ENCODE assay signal across 24 cellular contexts in genomic region chr14:89337161-89337560, GRCh38.
DNase-seq lines count a peak whose midpoint lies in the region; ATAC-seq, FAIRE-seq and TF ChIP-seq lines count a peak whose summit lies in the region.
"Had no signal": no experiment of that assay in that cellular context is flagged by ENCODE, and none has a peak within 500 bp of the region (broad histone marks: within the 10 kb centered on the region; RNA-seq: fewer than 3 reads in every experiment).

No MANE protein-coding gene starts in this region.

- no peaks in the 10 kb centered on the region for H4K20me1 ChIP-seq in HepG2 (ENCODE audit: insufficient read depth, low read length)

- H3K4me2 ChIP-seq in HepG2 (ENCODE audit: low read depth, low read length) = no peak overlapping the region

- FAIRE-seq in HepG2 (lab: Jason Lieb, UNC) = no peak
- FAIRE-seq: endothelial cell of umbilical vein had no signal

- H3K4me3 ChIP-seq in HepG2 (replicated peaks in 1 of 3; ENCODE audit: insufficient read depth in 1 of 3, low read depth in 2 of 3, low read length in 3 of 3) (no peak overlapping the region), right lobe of liver (no peak overlapping the region), vagina (no peak overlapping the region)
- H3K4me3 ChIP-seq: cardiac muscle cell, gastroesophageal sphincter, lung, upper lobe of right lung had no signal

- WGBS in HepG2 (ENCODE audit: low lambda C conversion rate) = 76% methylated on average over 7 of the region's 7 CpGs
- WGBS in right lobe of liver (ENCODE audit: insufficient coverage, low coverage, low lambda C conversion rate, missing lambda C conversion rate) = 92% methylated on average over 7 of the region's 7 CpGs

- TF ChIP-seq RAD21 in HepG2 (CRISPR knock-in tag; IDR thresholded peaks at IDR 0.05) = no peak

- no peaks in the 10 kb centered on the region for H3K27me3 ChIP-seq in HepG2 (ENCODE audit: control insufficient read depth in 1 of 2, insufficient read depth in 2 of 2, low read length in 2 of 2)
- no peaks in the 10 kb centered on the region for H3K27me3 ChIP-seq in right lobe of liver
- no peaks in the 10 kb centered on the region for H3K27me3 ChIP-seq in vagina
- H3K27me3 ChIP-seq: cardiac muscle cell, gastroesophageal sphincter, upper lobe of right lung had no signal

- no peak; the same call in 2 of the 3 replicates for ATAC-seq in HepG2
- ATAC-seq in right lobe of liver = no peak
- ATAC-seq in central memory CD8-positive, alpha-beta T cell (replicated peaks; ENCODE audit: extremely low read depth, poor library complexity, severe bottlenecking) = no peak
- ATAC-seq in GM18867 (IDR thresholded peaks at IDR 0.05; ENCODE audit: unreplicated experiment) = no peak
- no peak for ATAC-seq in HG03280 (IDR thresholded peaks at IDR 0.05; ENCODE audit: unreplicated experiment)
- ATAC-seq: activated CD4-positive, CD25-positive, alpha-beta regulatory T cell treated with anti-CD3 and anti-CD28 coated beads, Interleukin-2, amount 50 U/mL, for 24 hours; upper lobe of right lung had no signal

- TF ChIP-seq CTCF in HepG2 (CRISPR knock-in tag; IDR thresholded peaks at IDR 0.05) (no peak), right lobe of liver (IDR thresholded peaks at IDR 0.05) (no peak), nephron (IDR thresholded peaks at IDR 0.05; ENCODE audit: unreplicated experiment in 3 of 3) (no peak), vagina (IDR thresholded peaks at IDR 0.05) (no peak), chondrocyte (IDR thresholded peaks at IDR 0.05) (no peak)

- peaks cover 47% of the 10 kb centered on the region for H3K4me1 Mint-ChIP-seq in central memory CD8-positive, alpha-beta T cell
- peaks cover 49% of the 10 kb centered on the region for H3K4me1 Mint-ChIP-seq in nephron
- H3K4me1 Mint-ChIP-seq in chondrocyte (ENCODE audit: low read depth) = peaks cover 48% of the 10 kb centered on the region

- no peak overlapping the region for H3K9ac ChIP-seq in HepG2 (ENCODE audit: insufficient read depth, low read depth, low read length)

- BruUV-seq in HepG2 (replicated peaks; lab: Mats Ljungman, UMichigan) = no TSS peak

- peaks cover 9% of the 10 kb centered on the region for H3K36me3 Mint-ChIP-seq in central memory CD8-positive, alpha-beta T cell (ENCODE audit: insufficient read depth)
- H3K36me3 Mint-ChIP-seq in nephron (ENCODE audit: low read depth) = peaks cover 4% of the 10 kb centered on the region
- peaks cover 3% of the 10 kb centered on the region for H3K36me3 Mint-ChIP-seq in chondrocyte (ENCODE audit: low read depth)

- H3K4me1 ChIP-seq in HepG2 (ENCODE audit: insufficient read depth, low read length) (peaks cover 69% of the 10 kb centered on the region), right lobe of liver (peaks cover 0 to 40% (median 14%) of the 10 kb centered on the region in 4 donors), vagina (peaks cover 44% of the 10 kb centered on the region)

- in situ Hi-C loops in HepG2 (cut with HindIII; ENCODE audit: extremely low pct_ligation_motif_present, low pct_unique_long_range_greater_than_20kb) = no loop called here

- CTCF ChIA-PET in HepG2 (lab: Yijun Ruan, JAX; ENCODE audit: low intra/inter-chr PET ratio, low total read pairs) = no interaction called here

- H3K27ac Mint-ChIP-seq in central memory CD8-positive, alpha-beta T cell (ENCODE audit: low read depth) = peak overlapping the region; percentile 56
- H3K27ac Mint-ChIP-seq in nephron = peak overlapping the region; percentile 74 to 89 (median 88)
- no peak overlapping the region for H3K27ac Mint-ChIP-seq in chondrocyte (ENCODE audit: unreplicated experiment)
- H3K27ac Mint-ChIP-seq: activated naive CD4-positive, alpha-beta T cell treated with anti-CD3 and anti-CD28 coated beads for 36 hours had no signal

- intact Hi-C loops in HepG2 (cut with micrococcal nuclease; ENCODE audit: unreplicated experiment) (loop anchor here (5.0 kb wide), 1 partner anchor 80 kb away; the partner anchor contains the start of gene FOXN3), right lobe of liver (cut with DNase I) (no loop called here), vagina (cut with DNase I) (no loop called here)

- peaks cover 44% of the 10 kb centered on the region for H3K79me2 ChIP-seq in HepG2 (ENCODE audit: insufficient read depth, low read length)

- TF ChIP-seq EP300 in HepG2 (IDR thresholded peaks at IDR 0.05; ENCODE audit: low read depth in 2 of 2, low read length in 2 of 2) = no peak
- TF ChIP-seq EP300 in HepG2 (CRISPR knock-in tag; IDR thresholded peaks at IDR 0.05; ENCODE audit: borderline replicate concordance) = no peak

- H3K27me3 Mint-ChIP-seq in central memory CD8-positive, alpha-beta T cell = no peaks in the 10 kb centered on the region
- H3K27me3 Mint-ChIP-seq in nephron (ENCODE audit: low read depth) (peaks cover 3% of the 10 kb centered on the region), chondrocyte (ENCODE audit: low read depth) (no peaks in the 10 kb centered on the region)
- H3K27me3 Mint-ChIP-seq: CD8-positive, alpha-beta memory T cell had no signal

- H3K9me3 ChIP-seq in HepG2 (ENCODE audit: low read length) (no peaks in the 10 kb centered on the region), right lobe of liver (no peaks in the 10 kb centered on the region), vagina (no peaks in the 10 kb centered on the region)
- H3K9me3 ChIP-seq: gastroesophageal sphincter, upper lobe of right lung had no signal

- no peak overlapping the region for H2AFZ ChIP-seq in HepG2 (ENCODE audit: low read length)

- H3K36me3 ChIP-seq in HepG2 (replicated peaks in 1 of 2; ENCODE audit: control insufficient read depth in 1 of 2, insufficient read depth in 2 of 2, low read length in 2 of 2) (peaks cover 11 to 12% of the 10 kb centered on the region in 2 experiments), right lobe of liver (no peaks in the 10 kb centered on the region), vagina (no peaks in the 10 kb centered on the region)
- H3K36me3 ChIP-seq: cardiac muscle cell, upper lobe of right lung had no signal

- no peak for TF ChIP-seq POLR2A in HepG2 (IDR thresholded peaks at IDR 0.05; ENCODE audit: insufficient read depth in 1 of 2, low read depth in 2 of 2, low read length in 2 of 2)
- TF ChIP-seq POLR2A in right lobe of liver (IDR thresholded peaks at IDR 0.05) = no peak
- TF ChIP-seq POLR2A in vagina (IDR thresholded peaks at IDR 0.05) = no peak

- no peaks in the 10 kb centered on the region for H3K9me3 Mint-ChIP-seq in central memory CD8-positive, alpha-beta T cell
- H3K9me3 Mint-ChIP-seq in nephron = no peaks in the 10 kb centered on the region
- H3K9me3 Mint-ChIP-seq in chondrocyte (ENCODE audit: low read depth) = no peaks in the 10 kb centered on the region
- H3K9me3 Mint-ChIP-seq: activated naive CD4-positive, alpha-beta T cell treated with anti-CD3 and anti-CD28 coated beads for 36 hours; CD8-positive, alpha-beta memory T cell had no signal

- POLR2A ChIA-PET in HepG2 (lab: Yijun Ruan, JAX) = interaction anchor here (1.0 to 2.1 kb wide), 2 partner anchors 11 to 15 kb away, joined by 3 to 10 read pairs; no protein-coding TSS in a partner anchor

- peak overlapping the region; percentile 46 for H3K27ac ChIP-seq in HepG2 (ENCODE audit: extremely low read length, insufficient read depth, low read length)
- no peak overlapping the region for H3K27ac ChIP-seq in right lobe of liver
- H3K27ac ChIP-seq in vagina = peak overlapping the region; percentile 81
- H3K27ac ChIP-seq: cardiac muscle cell, upper lobe of right lung had no signal

- no peak overlapping the region for H3K4me3 Mint-ChIP-seq in central memory CD8-positive, alpha-beta T cell
- H3K4me3 Mint-ChIP-seq in nephron = peak overlapping the region in 1 of 3 experiments; percentile 35
- no peak overlapping the region for H3K4me3 Mint-ChIP-seq in chondrocyte (ENCODE audit: unreplicated experiment)
- H3K4me3 Mint-ChIP-seq: activated naive CD4-positive, alpha-beta T cell treated with anti-CD3 and anti-CD28 coated beads for 36 hours had no signal

- peak; percentile 52 for DNase-seq in HepG2 (ENCODE audit: low spot score)
- no peak for DNase-seq in right lobe of liver
- DNase-seq in central memory CD8-positive, alpha-beta T cell (ENCODE audit: low spot score in 2 of 2) = no peak
- DNase-seq in vagina (ENCODE audit: extremely low spot score in 2 of 2) = no peak
- DNase-seq in chondrocyte (ENCODE audit: low spot score) = no peak
- DNase-seq: activated CD8-positive, alpha-beta memory T cell treated with anti-CD3 and anti-CD28 coated beads, Interleukin-2, amount 50 U/mL, for 4 hours; activated naive CD4-positive, alpha-beta T cell treated with anti-CD3 and anti-CD28 coated beads for 36 hours; CD8-positive, alpha-beta memory T cell; GOT3; KG1; NCI-H2227 treated with DMSO at 0.1 percent for 48 hours; nucleus accumbens; SHP77; stimulated activated CD4-positive, alpha-beta T cell treated with anti-CD3 and anti-CD28 coated beads, Interleukin-4, amount 100 ng/mL, for 4 hours; T-helper 2 cell; upper lobe of right lung had no signal

TF ChIP-seq in HepG2, 621 proteins besides CTCF, POLR2A, EP300 and RAD21 (continues in another document):
- TF ChIP-seq HHEX (CRISPR knock-in tag; IDR thresholded peaks at IDR 0.05) (no peak), ZNF691 (CRISPR knock-in tag; IDR thresholded peaks at IDR 0.05; ENCODE audit: borderline replicate concordance, low read depth) (no peak), ZNF746 (CRISPR knock-in tag; IDR thresholded peaks at IDR 0.05) (no peak), PCBP1 (IDR thresholded peaks at IDR 0.05; ENCODE audit: borderline replicate concordance, low read depth, low read length) (no peak), MAF1 (CRISPR knock-in tag; IDR thresholded peaks at IDR 0.05; ENCODE audit: borderline replicate concordance) (no peak), GZF1 (CRISPR knock-in tag; IDR thresholded peaks at IDR 0.05) (no peak)

Comparison
In these comparisons a context has a peak if more than half of its experiments do, and no peak if none do; other contexts are left out.
1. H3K27ac ChIP-seq: peak in HepG2 (single experiment) and vagina (single experiment); none in right lobe of liver (0 of 3).